9 cellular contexts compared by ENCODE assay signal in genomic region chr13:99124695-99125334, GRCh38.
DNase-seq lines count a peak whose midpoint lies in the region; ATAC-seq and TF ChIP-seq lines count a peak whose summit lies in the region.
"Had no signal": no experiment of that assay in that cellular context is flagged by ENCODE, and none has a peak within 500 bp of the region (broad histone marks: within the 10 kb centered on the region; RNA-seq: fewer than 3 reads in every experiment).

No MANE protein-coding gene starts in this region.

- no peaks in the 10 kb centered on the region for H3K9me2 ChIP-seq in PC-9 (ENCODE audit: insufficient read depth)

- H3F3A ChIP-seq in PC-9 (ENCODE audit: insufficient read depth, low read depth), result peaks cover 5% of the 10 kb centered on the region; the same call in 1 of the 2 replicates

- DNase-seq in Right ventricle myocardium inferior (ENCODE audit: missing footprints), result no peak
- no peak for DNase-seq in cardiac septum (ENCODE audit: low spot score)
- DNase-seq in PC-9, result peak; percentile 3 to 74
- DNase-seq in epithelial cell of prostate (ENCODE audit: low read depth, low spot score), result peak; percentile 5
- DNase-seq in thyroid gland, result no peak
- no peak for DNase-seq in iPS-NIHi11 (ENCODE audit: low spot score)
- no peak for DNase-seq in WTC11 (ENCODE audit: low spot score)

- peaks cover 17% of the 10 kb centered on the region for H3K4me1 Mint-ChIP-seq in WTC11

- H3K27ac Mint-ChIP-seq in WTC11, result no peak overlapping the region
- H3K27ac Mint-ChIP-seq: dendritic cell treated with granulocyte-macrophage colony-stimulating factor and Interleukin-4, amounts not matched to agents 40 ng/mL and 50 ng/mL, for 4 days had no signal

- H3K4me2 ChIP-seq in PC-9, result peak overlapping the region; percentile 60

- no peak for TF ChIP-seq POLR2A in thyroid gland (IDR thresholded peaks at IDR 0.05)

- ATAC-seq in Right ventricle myocardium inferior, result peak; percentile 87
- peak; percentile 88 for ATAC-seq in HG02885 (IDR thresholded peaks at IDR 0.05; ENCODE audit: poor library complexity, unreplicated experiment)
- ATAC-seq in WTC11, result no peak

- H3K27me3 ChIP-seq in PC-9 (ENCODE audit: insufficient read depth, low read depth) (no peaks in the 10 kb centered on the region), thyroid gland (no peaks in the 10 kb centered on the region)

- WGBS in thyroid gland, 2 donors, result 65 to 69% methylated on average over 11 of the region's 11 CpGs

- TF ChIP-seq CTCF in PC-9 (conservative IDR thresholded peaks at IDR 0.05) (no peak), thyroid gland (IDR thresholded peaks at IDR 0.05) (no peak), WTC11 (IDR thresholded peaks at IDR 0.05) (no peak)

- BruUV-seq in PC-9 (replicated peaks; lab: Mats Ljungman, UMichigan), result no TSS peak

- H3K27me3 Mint-ChIP-seq in WTC11 (ENCODE audit: low read depth), result peaks cover 71% of the 10 kb centered on the region

- CTCF ChIA-PET in PC-9 (lab: Charles Lee) (no interaction called here), WTC11 (lab: Charles Lee) (interaction anchor here (0.9 to 1.7 kb wide), 2 partner anchors 52 to 96 kb away, joined by 3 to 4 read pairs; no protein-coding TSS in a partner anchor)

- H3K79me2 ChIP-seq in PC-9 (ENCODE audit: low read depth), result no peaks in the 10 kb centered on the region

- H3K4me3 ChIP-seq in PC-9, result peak overlapping the region; percentile 20; the same call in 1 of the 2 replicates
- H3K4me3 ChIP-seq in thyroid gland (replicated peaks in 1 of 3), result no peak overlapping the region

- H3K27ac ChIP-seq in PC-9 (no peak overlapping the region), epithelial cell of prostate (peak overlapping the region; percentile 25), thyroid gland (no peak overlapping the region)

- peaks cover 11% of the 10 kb centered on the region; the same call in 1 of the 2 replicates for H3K4me1 ChIP-seq in PC-9 (replicated peaks; ENCODE audit: insufficient read depth)
- H3K4me1 ChIP-seq in thyroid gland, result no peaks in the 10 kb centered on the region

- H2AFZ ChIP-seq in PC-9, result peak overlapping the region; percentile 55; the same call in 1 of the 2 replicates

- H4K20me1 ChIP-seq in PC-9 (ENCODE audit: insufficient read depth), result no peaks in the 10 kb centered on the region

- intact Hi-C loops in Right ventricle myocardium inferior (cut with DNase I) (no loop called here), cardiac septum (cut with DNase I) (no loop called here), PC-9 (cut with micrococcal nuclease; ENCODE audit: unreplicated experiment) (no loop called here), thyroid gland (cut with DNase I) (no loop called here)

- no peaks in the 10 kb centered on the region for H3K36me3 Mint-ChIP-seq in WTC11

- H3K4me3 Mint-ChIP-seq in WTC11, result no peak overlapping the region
- H3K4me3 Mint-ChIP-seq: dendritic cell treated with granulocyte-macrophage colony-stimulating factor and Interleukin-4, amounts not matched to agents 40 ng/mL and 50 ng/mL, for 4 days had no signal

- POLR2A ChIA-PET in PC-9 (lab: Charles Lee; ENCODE audit: unreplicated experiment) (interaction anchor here (0.6 kb wide), 2 partner anchors 213 to 231 kb away, joined by 5 to 6 read pairs; no protein-coding TSS in a partner anchor), WTC11 (lab: Charles Lee) (interaction anchor here (0.7 kb wide), 1 partner anchor 229 kb away, joined by 6 read pairs; no protein-coding TSS in a partner anchor)

- H3K36me3 ChIP-seq in PC-9 (ENCODE audit: low read depth) (no peaks in the 10 kb centered on the region), thyroid gland (no peaks in the 10 kb centered on the region)

- H3K9me3 ChIP-seq in PC-9 (ENCODE audit: insufficient read depth, low read depth) (no peaks in the 10 kb centered on the region; the same call in 1 of the 2 replicates), thyroid gland (no peaks in the 10 kb centered on the region)

- peaks cover 5% of the 10 kb centered on the region; the same call in 1 of the 2 replicates for H3K9me3 Mint-ChIP-seq in WTC11
- H3K9me3 Mint-ChIP-seq: dendritic cell treated with granulocyte-macrophage colony-stimulating factor and Interleukin-4, amounts not matched to agents 40 ng/mL and 50 ng/mL, for 4 days had no signal

TF ChIP-seq in WTC11, 78 proteins besides CTCF, POLR2A, EP300 and RAD21:
- TF ChIP-seq ESRRA (CRISPR knock-in tag; IDR thresholded peaks at IDR 0.05; ENCODE audit: borderline replicate concordance) (no peak), PREB (CRISPR knock-in tag; IDR thresholded peaks at IDR 0.05; ENCODE audit: borderline replicate concordance) (no peak), FOXP1 (CRISPR knock-in tag; IDR thresholded peaks at IDR 0.05; ENCODE audit: borderline replicate concordance) (no peak), USF2 (CRISPR knock-in tag; IDR thresholded peaks at IDR 0.05) (no peak), MYBL2 (CRISPR knock-in tag; IDR thresholded peaks at IDR 0.05) (no peak), ATF6 (CRISPR knock-in tag; IDR thresholded peaks at IDR 0.05) (no peak), ATF1 (CRISPR knock-in tag; IDR thresholded peaks at IDR 0.05) (no peak), ZNF263 (CRISPR knock-in tag; IDR thresholded peaks at IDR 0.05; ENCODE audit: low read depth) (no peak), MAX (CRISPR knock-in tag; IDR thresholded peaks at IDR 0.05) (no peak), PRRX2 (CRISPR knock-in tag; IDR thresholded peaks at IDR 0.05) (no peak), ZMAT4 (CRISPR knock-in tag; IDR thresholded peaks at IDR 0.05) (no peak), FOXK1 (CRISPR knock-in tag; IDR thresholded peaks at IDR 0.05) (no peak), ZNF512 (CRISPR knock-in tag; IDR thresholded peaks at IDR 0.05; ENCODE audit: borderline replicate concordance) (no peak)

Comparison
In these comparisons a context has a peak if more than half of its experiments do, and no peak if none do; other contexts are left out.
1. DNase-seq: peak in PC-9 (2 of 2) and epithelial cell of prostate (single experiment); none in Right ventricle myocardium inferior (single experiment), cardiac septum (single experiment), thyroid gland (0 of 2), iPS-NIHi11 (single experiment) and WTC11 (single experiment).